12 cellular contexts compared by ENCODE assay signal in the genomic region with DNA sequence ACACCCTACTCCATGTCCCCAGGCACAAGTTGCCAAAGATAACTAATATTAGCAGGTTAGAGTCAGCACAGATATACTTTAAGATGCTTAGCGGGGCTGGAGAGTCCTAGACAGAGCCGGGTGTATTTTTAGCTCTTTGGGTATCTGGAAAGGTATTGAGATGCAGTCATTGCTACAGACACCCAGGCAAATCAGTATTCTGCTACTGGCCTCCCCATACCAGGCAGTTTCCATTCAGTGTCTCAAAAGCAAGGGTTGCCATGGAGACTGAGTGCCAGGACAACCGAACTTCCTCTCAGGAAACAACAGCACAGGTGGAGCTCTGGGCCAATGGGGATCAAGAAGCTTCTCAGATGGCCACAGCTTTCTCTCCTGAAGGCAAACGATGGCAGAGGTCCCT. TPM values are rescaled to one million over a fixed set of nuclear protein-coding genes. Genes with fewer than 3 reads are reported as not detected.
A peak's percentile ranks its signal among the peaks of the same experiment; 100 is the strongest.
DNase-seq lines count a peak whose midpoint lies in the region; ATAC-seq and TF ChIP-seq lines count a peak whose summit lies in the region.
"Had no signal": no experiment of that assay in that cellular context is flagged by ENCODE, and none has a peak within 500 bp of the region (broad histone marks: within the 10 kb centered on the region; RNA-seq: fewer than 3 reads in every experiment).

No MANE protein-coding gene starts in this region.

- H3K9ac ChIP-seq in colonic mucosa (ENCODE audit: low read depth in 2 of 2, low read length in 2 of 2) = no peak overlapping the region

- H3K4me1 ChIP-seq in Caco-2 (no peaks in the 10 kb centered on the region), colonic mucosa (no peaks in the 10 kb centered on the region)
- H3K4me1 ChIP-seq: uterus had no signal

- H3K27ac Mint-ChIP-seq in T-helper 17 cell (no peak overlapping the region), Caco-2 (ENCODE audit: unreplicated experiment) (no peak overlapping the region)

- H3K4me3 ChIP-seq in Caco-2 (ENCODE audit: low read depth, low read length) (no peak overlapping the region), colonic mucosa (no peak overlapping the region)
- H3K4me3 ChIP-seq: PC-9, uterus had no signal

- H3K4me3 Mint-ChIP-seq in T-helper 17 cell (no peak overlapping the region), Caco-2 (ENCODE audit: unreplicated experiment) (no peak overlapping the region)

- no peaks in the 10 kb centered on the region for H3K27me3 Mint-ChIP-seq in T-helper 17 cell
- peaks cover 3% of the 10 kb centered on the region for H3K27me3 Mint-ChIP-seq in Caco-2 (ENCODE audit: insufficient read depth, unreplicated experiment)

- no peaks in the 10 kb centered on the region for H3K9me3 Mint-ChIP-seq in Caco-2 (ENCODE audit: unreplicated experiment)

- peak; percentile 51 for ATAC-seq in HG03432 (IDR thresholded peaks at IDR 0.05; ENCODE audit: unreplicated experiment)
- peak; percentile 25 for ATAC-seq in T-helper 17 cell
- ATAC-seq in GM19023 (IDR thresholded peaks at IDR 0.05; ENCODE audit: unreplicated experiment) = no peak

- H3K36me3 Mint-ChIP-seq in T-helper 17 cell (ENCODE audit: low read depth) (peaks cover 7% of the 10 kb centered on the region), Caco-2 (ENCODE audit: insufficient read depth, unreplicated experiment) (no peaks in the 10 kb centered on the region)

- BruUV-seq in Caco-2 (replicated peaks; lab: Mats Ljungman, UMichigan) = no TSS peak

- CTCF ChIA-PET in Caco-2 (lab: Charles Lee) = no interaction called here

- no peak for TF ChIP-seq CTCF in Caco-2 (IDR thresholded peaks at IDR 0.05; ENCODE audit: insufficient read depth in 1 of 2, low read depth in 1 of 2, low read length in 1 of 2, severe bottlenecking in 1 of 2, unreplicated experiment in 1 of 2)
- TF ChIP-seq CTCF in colonic mucosa (IDR thresholded peaks at IDR 0.05) = no peak

- peak; percentile 95 for DNase-seq in DMS53 (lab: John Stamatoyannopoulos, UW)
- DNase-seq in T-helper 17 cell = no peak
- peak; percentile 70 for DNase-seq in iPS-NIHi7 (ENCODE audit: extremely low spot score)
- no peak for DNase-seq in Caco-2
- DNase-seq in cortex of kidney (lab: John Stamatoyannopoulos, UW) = no peak
- no peak for DNase-seq in colonic mucosa
- DNase-seq: effector CD8-positive, alpha-beta T cell; PC-9; uterus had no signal

- POLR2A ChIA-PET in Caco-2 (lab: Charles Lee) = no interaction called here

- intact Hi-C loops in Caco-2 (cut with micrococcal nuclease; ENCODE audit: unreplicated experiment) = no loop called here
- intact Hi-C loops in colonic mucosa (cut with DNase I) = no loop called here

- H3K4me1 Mint-ChIP-seq in T-helper 17 cell (peaks cover 7% of the 10 kb centered on the region), Caco-2 (ENCODE audit: low read depth, unreplicated experiment) (no peaks in the 10 kb centered on the region)

- H3K27me3 ChIP-seq in Caco-2 (replicated peaks; ENCODE audit: control insufficient read depth, insufficient read depth, low read length) (no peaks in the 10 kb centered on the region), colonic mucosa (no peaks in the 10 kb centered on the region)
- H3K27me3 ChIP-seq: uterus had no signal

- no peaks in the 10 kb centered on the region for H3K9me3 ChIP-seq in T-helper 17 cell (ENCODE audit: control insufficient read depth, low read length, poor library complexity, severe bottlenecking)
- no peaks in the 10 kb centered on the region for H3K9me3 ChIP-seq in Caco-2
- no peaks in the 10 kb centered on the region for H3K9me3 ChIP-seq in colonic mucosa
- H3K9me3 ChIP-seq: uterus had no signal

- no peak overlapping the region for H3K27ac ChIP-seq in colonic mucosa
- H3K27ac ChIP-seq: PC-9, uterus, VCaP had no signal

- no peaks in the 10 kb centered on the region for H3K36me3 ChIP-seq in Caco-2 (ENCODE audit: control insufficient read depth, insufficient read depth, low read length)
- H3K36me3 ChIP-seq in colonic mucosa = no peaks in the 10 kb centered on the region
- H3K36me3 ChIP-seq: uterus had no signal

RNA-seq across cellular contexts. Expression of gene KCNC4, which starts 45.3 kb away (rescaled TPM):
- total RNA-seq in T-helper 17 cell (10 to 100 TPM; 12.2 to 14.7 TPM), Caco-2 (2022) (5.3 TPM in 2 replicates), colonic mucosa (1 to 10 TPM; 6.7 to 8.4 TPM)

Comparison
In these comparisons a context has a peak if more than half of its experiments do, and no peak if none do; other contexts are left out.
1. DNase-seq: peak in DMS53 (single experiment) and iPS-NIHi7 (single experiment); none in T-helper 17 cell (0 of 3), Caco-2 (0 of 2), cortex of kidney (single experiment) and colonic mucosa (single experiment).